In genomic region chr7:133980794-133981193, GRCh38 we compare ENCODE assay signal across 22 cellular contexts.
"Had no signal": no experiment of that assay in that cellular context is flagged by ENCODE, and none has a peak within 500 bp of the region (broad histone marks: within the 10 kb centered on the region; RNA-seq: fewer than 3 reads in every experiment).

No MANE protein-coding gene starts in this region.

- ATAC-seq: activated naive CD8-positive, alpha-beta T cell treated with anti-CD3 and anti-CD28 coated beads, Interleukin-2, amount 50 U/mL, for 24 hours; left lung; lower lobe of right lung; natural killer cell treated with Interleukin-12 subunit alpha and Interleukin-12 subunit beta and Interleukin-15 and Interleukin-18, amount 100 ng/mL, for 72 hours; right lobe of liver; T-helper 17 cell had no signal

- H3K36me3 ChIP-seq: breast epithelium, left lung, lower lobe of right lung, right lobe of liver had no signal

- H3K4me1 ChIP-seq: breast epithelium, left lung, right lobe of liver, tibial nerve had no signal

- H3K27ac ChIP-seq: breast epithelium, left lung, lower lobe of right lung, right lobe of liver, tibial nerve had no signal

- H3K4me1 Mint-ChIP-seq: activated CD4-positive, alpha-beta T cell treated with anti-CD3 and anti-CD28 coated beads, Interleukin-2, amount 10 ng/mL, durations not matched to agents 24 days and 14 days; activated naive CD4-positive, alpha-beta T cell treated with anti-CD3 and anti-CD28 coated beads, Interleukin-2, amount 50 U/mL, for 24 hours; activated naive CD8-positive, alpha-beta T cell treated with anti-CD3 and anti-CD28 coated beads, Interleukin-2, amount 50 U/mL, for 24 hours; T-helper 17 cell had no signal

- H3K27me3 ChIP-seq: breast epithelium, left lung, right lobe of liver, tibial nerve had no signal

- H3K4me3 Mint-ChIP-seq: activated CD4-positive, alpha-beta memory T cell treated with anti-CD3 and anti-CD28 coated beads for 36 hours; activated CD4-positive, alpha-beta T cell treated with anti-CD3 and anti-CD28 coated beads, Interleukin-2, amount 10 ng/mL, durations not matched to agents 24 days and 14 days; activated naive CD4-positive, alpha-beta T cell treated with anti-CD3 and anti-CD28 coated beads, Interleukin-2, amount 50 U/mL, for 24 hours; activated naive CD8-positive, alpha-beta T cell treated with anti-CD3 and anti-CD28 coated beads, Interleukin-2, amount 50 U/mL, for 24 hours; activated T-cell treated with anti-CD3 and anti-CD28 coated beads, Interleukin-2, amount 50 U/mL, for 24 hours; dendritic cell treated with granulocyte-macrophage colony-stimulating factor and Interleukin-4, amounts not matched to agents 40 ng/mL and 50 ng/mL, for 4 days; natural killer cell treated with Interleukin-12 subunit alpha and Interleukin-12 subunit beta and Interleukin-15 and Interleukin-18, amount 100 ng/mL, for 72 hours; T-helper 17 cell had no signal

- H3K27ac Mint-ChIP-seq: activated CD4-positive, alpha-beta memory T cell treated with anti-CD3 and anti-CD28 coated beads for 36 hours; activated CD4-positive, alpha-beta T cell treated with anti-CD3 and anti-CD28 coated beads, Interleukin-2, amount 10 ng/mL, durations not matched to agents 24 days and 14 days; activated naive CD4-positive, alpha-beta T cell treated with anti-CD3 and anti-CD28 coated beads, Interleukin-2, amount 50 U/mL, for 24 hours; activated naive CD8-positive, alpha-beta T cell treated with anti-CD3 and anti-CD28 coated beads, Interleukin-2, amount 50 U/mL, for 24 hours; activated T-cell treated with anti-CD3 and anti-CD28 coated beads, Interleukin-2, amount 50 U/mL, for 24 hours; dendritic cell treated with granulocyte-macrophage colony-stimulating factor and Interleukin-4, amounts not matched to agents 40 ng/mL and 50 ng/mL, for 4 days; natural killer cell treated with Interleukin-12 subunit alpha and Interleukin-12 subunit beta and Interleukin-15 and Interleukin-18, amount 100 ng/mL, for 72 hours; T-helper 17 cell had no signal

- H3K27me3 Mint-ChIP-seq: activated CD4-positive, alpha-beta memory T cell treated with anti-CD3 and anti-CD28 coated beads for 36 hours; activated CD4-positive, alpha-beta T cell treated with anti-CD3 and anti-CD28 coated beads, Interleukin-2, amount 10 ng/mL, durations not matched to agents 24 days and 14 days; activated naive CD4-positive, alpha-beta T cell treated with anti-CD3 and anti-CD28 coated beads, Interleukin-2, amount 50 U/mL, for 24 hours; activated naive CD8-positive, alpha-beta T cell treated with anti-CD3 and anti-CD28 coated beads, Interleukin-2, amount 50 U/mL, for 24 hours; activated T-cell treated with anti-CD3 and anti-CD28 coated beads, Interleukin-2, amount 50 U/mL, for 24 hours; dendritic cell treated with granulocyte-macrophage colony-stimulating factor and Interleukin-4, amounts not matched to agents 40 ng/mL and 50 ng/mL, for 4 days; natural killer cell treated with Interleukin-12 subunit alpha and Interleukin-12 subunit beta and Interleukin-15 and Interleukin-18, amount 100 ng/mL, for 72 hours; T-helper 17 cell had no signal

- H3K36me3 Mint-ChIP-seq: natural killer cell treated with Interleukin-12 subunit alpha and Interleukin-12 subunit beta and Interleukin-15 and Interleukin-18, amount 100 ng/mL, for 72 hours had no signal

- H3K4me3 ChIP-seq: breast epithelium, left lung, lower lobe of right lung, right lobe of liver, tibial nerve had no signal

- H3K9me3 ChIP-seq: breast epithelium, left lung, lower lobe of right lung, right lobe of liver, tibial nerve had no signal

- H3K9me3 Mint-ChIP-seq: activated CD4-positive, alpha-beta memory T cell treated with anti-CD3 and anti-CD28 coated beads for 36 hours; activated CD4-positive, alpha-beta T cell treated with anti-CD3 and anti-CD28 coated beads, Interleukin-2, amount 10 ng/mL, durations not matched to agents 24 days and 14 days; natural killer cell treated with Interleukin-12 subunit alpha and Interleukin-12 subunit beta and Interleukin-15 and Interleukin-18, amount 100 ng/mL, for 72 hours had no signal

- DNase-seq: activated CD4-positive, alpha-beta memory T cell treated with anti-CD3 and anti-CD28 coated beads for 36 hours; activated CD4-positive, alpha-beta T cell treated with anti-CD3 and anti-CD28 coated beads, Interleukin-2, amount 10 ng/mL, durations not matched to agents 24 days and 14 days; activated CD4-positive, CD25-positive, alpha-beta regulatory T cell treated with anti-CD3 and anti-CD28 coated beads, Interleukin-2, amount 50 U/mL, for 72 hours; activated CD8-positive, alpha-beta memory T cell treated with anti-CD3 and anti-CD28 coated beads, Interleukin-2, amount 50 U/mL, for 48 hours; activated gamma-delta T cell treated with Interleukin-2 at 50 U/mL for 16 hours; activated naive CD8-positive, alpha-beta T cell treated with anti-CD3 and anti-CD28 coated beads, Interleukin-2, amount 50 U/mL, for 24 hours; activated T-cell treated with anti-CD3 and anti-CD28 coated beads, Interleukin-2, amount 50 U/mL, for 24 hours; central memory CD4-positive, alpha-beta T cell; effector CD4-positive, alpha-beta T cell; left lung; lower lobe of right lung; mesenchymal stem cell; right lobe of liver; stimulated activated CD4-positive, alpha-beta T cell treated with anti-CD3 and anti-CD28 coated beads, Interleukin-2, amount 100 ng/mL, for 48 hours; stimulated activated naive CD4-positive, alpha-beta T cell treated with Interleukin-2 at 50 U/mL for 16 hours; T-helper 17 cell; T1000 had no signal
